16 cellular contexts compared by ENCODE assay signal in genomic region chrX:40142417-40142816, GRCh38. TPM values are rescaled to one million over a fixed set of nuclear protein-coding genes. Genes with fewer than 3 reads are reported as not detected.
DNase-seq lines count a peak whose midpoint lies in the region; ATAC-seq, FAIRE-seq and TF ChIP-seq lines count a peak whose summit lies in the region.
"Had no signal": no experiment of that assay in that cellular context is flagged by ENCODE, and none has a peak within 500 bp of the region (broad histone marks: within the 10 kb centered on the region; RNA-seq: fewer than 3 reads in every experiment).

No MANE protein-coding gene starts in this region.

- no peaks in the 10 kb centered on the region for H3K9me2 ChIP-seq in GM23338 (ENCODE audit: insufficient read depth)

- FAIRE-seq in D721Med (lab: Jason Lieb, UNC), result no peak
- FAIRE-seq: G401.6 had no signal

- H3K36me3 Mint-ChIP-seq in GM23338 (ENCODE audit: low read depth), result peaks cover 15% of the 10 kb centered on the region; the same call in 1 of the 3 replicates
- H3K36me3 Mint-ChIP-seq in glutamatergic neuron (ENCODE audit: unreplicated experiment), result no peaks in the 10 kb centered on the region
- H3K36me3 Mint-ChIP-seq in osteocyte (ENCODE audit: unreplicated experiment), result peaks cover 6% of the 10 kb centered on the region

- H4K20me1 ChIP-seq in GM23338 (replicated peaks; ENCODE audit: insufficient read depth), result no peaks in the 10 kb centered on the region

- no peak for TF ChIP-seq CTCF in GM23338 (conservative IDR thresholded peaks at IDR 0.05; ENCODE audit: low read depth in 2 of 2)
- no peak for TF ChIP-seq CTCF in glutamatergic neuron (IDR thresholded peaks at IDR 0.05; ENCODE audit: partially characterized antibody, unreplicated experiment)
- no peak for TF ChIP-seq CTCF in osteocyte (IDR thresholded peaks at IDR 0.05)
- no peak for TF ChIP-seq CTCF in D721Med (IDR thresholded peaks at IDR 0.05; ENCODE audit: insufficient read depth, missing control alignments)

- peaks cover 24% of the 10 kb centered on the region for H3K27me3 Mint-ChIP-seq in GM23338 (ENCODE audit: insufficient read depth, low read depth, poor library complexity)
- H3K27me3 Mint-ChIP-seq in glutamatergic neuron (ENCODE audit: unreplicated experiment), result peaks cover 9% of the 10 kb centered on the region
- H3K27me3 Mint-ChIP-seq in osteocyte (ENCODE audit: unreplicated experiment), result no peaks in the 10 kb centered on the region

- peaks cover 28% of the 10 kb centered on the region for H3K27me3 ChIP-seq in GM23338 (ENCODE audit: insufficient read depth)

- H2AFZ ChIP-seq in GM23338, result no peak overlapping the region
- H2AFZ ChIP-seq: GM23248 had no signal

- H3K4me3 Mint-ChIP-seq in GM23338 (no peak overlapping the region), glutamatergic neuron (ENCODE audit: unreplicated experiment) (no peak overlapping the region), osteocyte (ENCODE audit: unreplicated experiment) (no peak overlapping the region)
- H3K4me3 Mint-ChIP-seq: CD14-positive monocyte had no signal

- 0 out of 2 replicates have a peak overlapping the region, but pooled peaks have one; percentile 48 for H3K4me2 ChIP-seq in GM23338

- no peak for ATAC-seq in GM23338
- ATAC-seq in GM18861 (IDR thresholded peaks at IDR 0.05; ENCODE audit: unreplicated experiment), result no peak
- no peak for ATAC-seq in GM18858 (IDR thresholded peaks at IDR 0.05; ENCODE audit: unreplicated experiment)

- no peak overlapping the region for H3K27ac ChIP-seq in GM23338 (ENCODE audit: low read depth)
- H3K27ac ChIP-seq: GM23248, SK-N-MC had no signal

- no peak overlapping the region for H3K4me3 ChIP-seq in GM23338
- H3K4me3 ChIP-seq: GM23248, SK-N-MC had no signal

- H3K9me3 Mint-ChIP-seq in GM23338 (no peaks in the 10 kb centered on the region), glutamatergic neuron (ENCODE audit: unreplicated experiment) (peaks cover 4% of the 10 kb centered on the region), osteocyte (ENCODE audit: unreplicated experiment) (no peaks in the 10 kb centered on the region)

- DNase-seq in GM23338 (ENCODE audit: low spot score) (no peak), NCI-H524 treated with DMSO at 0.1 percent for 48 hours (lab: John Stamatoyannopoulos, UW) (peak; percentile 71), glutamatergic neuron (no peak), osteocyte (ENCODE audit: extremely low spot score, unreplicated experiment) (no peak), D721Med (ENCODE audit: insufficient read length, low spot score) (no peak)
- DNase-seq: GM23248, NCI-H1105, NCI-H1694, NCI-H2081 treated with DMSO at 0.1 percent for 48 hours, NCI-H510A treated with DMSO at 0.1 percent for 48 hours, SHP77 had no signal

- H3K4me1 Mint-ChIP-seq in GM23338 (peaks cover 39% of the 10 kb centered on the region), glutamatergic neuron (ENCODE audit: low read depth, unreplicated experiment) (peaks cover 13% of the 10 kb centered on the region), osteocyte (ENCODE audit: unreplicated experiment) (peaks cover 48% of the 10 kb centered on the region)

- H3K4me1 ChIP-seq in GM23338 (ENCODE audit: insufficient read depth), result peaks cover 13% of the 10 kb centered on the region

- peaks cover 10% of the 10 kb centered on the region; the same call in 1 of the 2 replicates for H3K79me2 ChIP-seq in GM23338 (replicated peaks; ENCODE audit: insufficient read depth)

- no peak overlapping the region for H3K27ac Mint-ChIP-seq in GM23338
- H3K27ac Mint-ChIP-seq in glutamatergic neuron (ENCODE audit: unreplicated experiment), result peak overlapping the region; percentile 70
- peak overlapping the region; percentile 84 for H3K27ac Mint-ChIP-seq in osteocyte (ENCODE audit: unreplicated experiment)

- H3K36me3 ChIP-seq in GM23338 (ENCODE audit: insufficient read depth), result no peaks in the 10 kb centered on the region

- no peaks in the 10 kb centered on the region for H3F3A ChIP-seq in GM23338 (replicated peaks; ENCODE audit: low read depth)

TF ChIP-seq in GM23338, 12 proteins besides CTCF, POLR2A, EP300 and RAD21:
- no peak for TF ChIP-seq ZNF331 (CRISPR knock-in tag; IDR thresholded peaks at IDR 0.05; ENCODE audit: low read depth)
- TF ChIP-seq ZNF114 (CRISPR knock-in tag; IDR thresholded peaks at IDR 0.05), result no peak
- no peak for TF ChIP-seq EZH2phosphoT487 (IDR thresholded peaks at IDR 0.05; ENCODE audit: unreplicated experiment)
- TF ChIP-seq STAT1 (IDR thresholded peaks at IDR 0.05; ENCODE audit: unreplicated experiment), result no peak
- TF ChIP-seq, protein P1, sequence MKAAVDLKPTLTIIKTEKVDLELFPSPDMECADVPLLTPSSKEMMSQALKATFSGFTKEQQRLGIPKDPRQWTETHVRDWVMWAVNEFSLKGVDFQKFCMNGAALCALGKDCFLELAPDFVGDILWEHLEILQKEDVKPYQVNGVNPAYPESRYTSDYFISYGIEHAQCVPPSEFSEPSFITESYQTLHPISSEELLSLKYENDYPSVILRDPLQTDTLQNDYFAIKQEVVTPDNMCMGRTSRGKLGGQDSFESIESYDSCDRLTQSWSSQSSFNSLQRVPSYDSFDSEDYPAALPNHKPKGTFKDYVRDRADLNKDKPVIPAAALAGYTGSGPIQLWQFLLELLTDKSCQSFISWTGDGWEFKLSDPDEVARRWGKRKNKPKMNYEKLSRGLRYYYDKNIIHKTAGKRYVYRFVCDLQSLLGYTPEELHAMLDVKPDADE (IDR thresholded peaks at IDR 0.05), result no peak
- no peak for TF ChIP-seq ZNF462 (CRISPR knock-in tag; IDR thresholded peaks at IDR 0.05)
- TF ChIP-seq POLR2AphosphoS5 (IDR thresholded peaks at IDR 0.05; ENCODE audit: low read depth), result no peak
- TF ChIP-seq EZH2 (IDR thresholded peaks at IDR 0.05; ENCODE audit: low read depth, unreplicated experiment), result no peak
- TF ChIP-seq NANOG (IDR thresholded peaks at IDR 0.05; ENCODE audit: borderline replicate concordance), result no peak

RNA-seq across cellular contexts. Expression of gene BCOR, which starts 44.7 kb away (rescaled TPM):
- total RNA-seq in GM23338 (2014; rRNA removed; shearing (Covaris generic)), result 60.8 TPM in 2 replicates
- polyA plus RNA-seq in GM23338 (2016; fragmentation: Nextera tagmentation; extraction: Ambion mirVana), result 25.5 and 25.8 TPM in 2 replicates
- total RNA-seq in glutamatergic neuron (ENCODE audit: unreplicated experiment) (59.0 TPM), osteocyte (24.1 and 24.8 TPM in 2 replicates)
